ENCODE assay signal across 11 cellular contexts in the genomic region with DNA sequence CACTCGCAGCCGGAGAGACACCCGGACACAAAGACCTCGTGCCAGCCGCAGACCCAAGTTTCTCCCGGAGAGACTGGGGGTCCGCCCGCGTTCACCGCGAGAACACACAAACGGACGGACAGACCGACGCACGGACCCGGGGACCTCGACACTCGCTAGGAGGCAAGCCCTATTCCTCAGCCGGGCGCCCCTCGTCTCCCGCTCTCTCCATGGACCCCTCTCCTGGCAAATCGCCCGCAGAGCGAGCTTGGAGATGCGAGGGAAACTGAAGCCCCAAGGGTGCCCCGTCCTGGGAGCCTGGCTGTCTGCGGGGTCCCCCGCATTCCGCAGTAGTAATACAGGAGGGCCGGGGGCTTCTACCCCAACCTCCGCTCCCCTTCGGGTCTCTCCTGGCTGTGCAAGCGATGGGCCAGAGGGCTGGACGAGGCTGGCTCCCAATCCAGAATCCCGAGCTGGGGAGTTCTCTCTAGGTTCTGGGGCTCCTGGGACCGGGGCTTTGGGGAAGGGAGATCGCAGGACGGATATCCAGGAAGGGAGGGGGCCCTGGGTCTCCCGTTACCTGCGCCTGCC. TPM values are rescaled to one million over a fixed set of nuclear protein-coding genes. Genes with fewer than 3 reads are reported as not detected.
DNase-seq lines count a peak whose midpoint lies in the region; ATAC-seq, FAIRE-seq and TF ChIP-seq lines count a peak whose summit lies in the region.
"Had no signal": no experiment of that assay in that cellular context is flagged by ENCODE, and none has a peak within 500 bp of the region (broad histone marks: within the 10 kb centered on the region; RNA-seq: fewer than 3 reads in every experiment).

No MANE protein-coding gene starts in this region.

- H3K36me3 Mint-ChIP-seq in CD14-positive monocyte = peaks cover 10 to 32% of the 10 kb centered on the region in 2 donors

- peak overlapping the region; percentile 71 to 90 for H3K4me3 Mint-ChIP-seq in CD14-positive monocyte

- POLR2A ChIA-PET in endothelial cell of umbilical vein (lab: Charles Lee) = no interaction called here

- peaks cover 0 to 27% (median 14%) of the 10 kb centered on the region in 7 donors for H3K9me3 Mint-ChIP-seq in CD14-positive monocyte

- peaks cover 29% of the 10 kb centered on the region for H3K27me3 ChIP-seq in HUES64 (ENCODE audit: insufficient read depth, low read length)
- H3K27me3 ChIP-seq in endothelial cell of umbilical vein (ENCODE audit: control insufficient read depth in 2 of 2, insufficient read depth in 2 of 2, low read length in 2 of 2) = peaks cover 64 to 68% of the 10 kb centered on the region in 2 experiments
- H3K27me3 ChIP-seq in ovary = peaks cover 13% of the 10 kb centered on the region

- intact Hi-C loops in CD14-positive monocyte (cut with micrococcal nuclease) = loop anchor here in 1 of 2 donors (10.0 kb wide), 1 partner anchor 112 kb away; no protein-coding TSS in a partner anchor
- intact Hi-C loops in endothelial cell of umbilical vein (cut with micrococcal nuclease) = loop anchor here (10.0 kb wide), 1 partner anchor 178 kb away; a partner anchor contains a TSS
- intact Hi-C loops in ovary (cut with DNase I) = loop anchor here in 1 of 4 donors (10.0 kb wide), 1 partner anchor 132 kb away; no protein-coding TSS in a partner anchor

- ATAC-seq in GM18868 (IDR thresholded peaks at IDR 0.05; ENCODE audit: unreplicated experiment) = no peak
- no peak for ATAC-seq in HG03432 (IDR thresholded peaks at IDR 0.05; ENCODE audit: unreplicated experiment)
- ATAC-seq in GM18520 (IDR thresholded peaks at IDR 0.05; ENCODE audit: unreplicated experiment) = no peak

- TF ChIP-seq CTCF in CD14-positive monocyte (IDR thresholded peaks at IDR 0.05) (no peak), endothelial cell of umbilical vein (IDR thresholded peaks at IDR 0.05; ENCODE audit: extremely low read depth in 1 of 2, insufficient read depth in 1 of 2, low read depth in 1 of 2, low read length in 2 of 2) (no peak), ovary (IDR thresholded peaks at IDR 0.05) (no peak)

- no peaks in the 10 kb centered on the region for H3K79me2 ChIP-seq in endothelial cell of umbilical vein (ENCODE audit: control insufficient read depth, insufficient read depth, low read length)

- CTCF ChIA-PET in endothelial cell of umbilical vein (lab: Charles Lee) = interaction anchor here (0.9 kb wide), 1 partner anchor 25 kb away, joined by 3 read pairs; no protein-coding TSS in a partner anchor

- H3K9ac ChIP-seq in HUES64 (ENCODE audit: low read depth, low read length) (peak overlapping the region; percentile 76), endothelial cell of umbilical vein (replicated peaks; ENCODE audit: extremely low read depth, insufficient read depth, low read length) (no peak overlapping the region)

- H2AFZ ChIP-seq in endothelial cell of umbilical vein (ENCODE audit: low read depth, low read length) = no peak overlapping the region

- dilution Hi-C loops in endothelial cell of umbilical vein (cut with MboI; ENCODE audit: extremely low pct_ligation_motif_present, low sequenced_read_pairs) = no loop called here

- H3K27ac Mint-ChIP-seq in CD14-positive monocyte = peak overlapping the region in 1 of 7 donors; percentile 40

- H3K27ac ChIP-seq in HUES64 (ENCODE audit: low read depth, low read length) = no peak overlapping the region
- no peak overlapping the region for H3K27ac ChIP-seq in endothelial cell of umbilical vein (ENCODE audit: insufficient read depth, low read depth, low read length)
- no peak overlapping the region for H3K27ac ChIP-seq in ovary

- DNase-seq in CD14-positive monocyte (ENCODE audit: low spot score) (no peak), endothelial cell of umbilical vein (ENCODE audit: low read depth, low spot score) (no peak), ovary (peak; percentile 20 to 53 (median 27)), NCI-H1048 (lab: John Stamatoyannopoulos, UW) (no peak)
- DNase-seq: central memory CD4-positive, alpha-beta T cell had no signal

- H3K36me3 ChIP-seq in HUES64 (ENCODE audit: insufficient read depth, low read length) = peaks cover 23% of the 10 kb centered on the region
- no peaks in the 10 kb centered on the region for H3K36me3 ChIP-seq in endothelial cell of umbilical vein (ENCODE audit: control insufficient read depth in 2 of 2, extremely low read depth in 1 of 2, insufficient read depth in 2 of 2, low read length in 2 of 2)
- H3K36me3 ChIP-seq in ovary = no peaks in the 10 kb centered on the region

- H4K20me1 ChIP-seq in endothelial cell of umbilical vein (replicated peaks; ENCODE audit: control insufficient read depth, extremely low read depth, insufficient read depth, low read length) = no peaks in the 10 kb centered on the region

- no peaks in the 10 kb centered on the region for H3K9me3 ChIP-seq in HUES64 (ENCODE audit: insufficient read depth, low read depth, low read length)
- no peaks in the 10 kb centered on the region for H3K9me3 ChIP-seq in endothelial cell of umbilical vein (replicated peaks; ENCODE audit: control insufficient read depth, insufficient read depth, low read length)
- H3K9me3 ChIP-seq in ovary = no peaks in the 10 kb centered on the region

- no TSS peak for BruUV-seq in endothelial cell of umbilical vein (replicated peaks; lab: Mats Ljungman, UMichigan)

- H3K4me1 Mint-ChIP-seq in CD14-positive monocyte = peaks cover 33% of the 10 kb centered on the region

- H3K9me1 ChIP-seq in endothelial cell of umbilical vein (replicated peaks; ENCODE audit: control insufficient read depth, extremely low read depth, insufficient read depth, low read length) = no peaks in the 10 kb centered on the region

- H3K4me3 ChIP-seq in HUES64 (ENCODE audit: low read length) (peak overlapping the region; percentile 85), endothelial cell of umbilical vein (replicated peaks in 1 of 3; ENCODE audit: insufficient read depth in 1 of 3, low read depth in 1 of 3, low read length in 3 of 3) (no peak overlapping the region), ovary (peak overlapping the region; percentile 31)

- no peak overlapping the region for H3K4me2 ChIP-seq in endothelial cell of umbilical vein (ENCODE audit: insufficient read depth, low read length)

- TF ChIP-seq EP300 in ovary (IDR thresholded peaks at IDR 0.05) = no peak

- H3K27me3 Mint-ChIP-seq in CD14-positive monocyte (ENCODE audit: low read depth in 3 of 3) = peaks cover 77 to 81% (median 79%) of the 10 kb centered on the region in 3 donors

- under 1% methylated on average over 42 of the region's 42 CpGs for WGBS in HUES64
- 1% methylated on average over 33 to 42 of the region's 42 CpGs for WGBS in ovary, 3 donors

- TF ChIP-seq POLR2A in endothelial cell of umbilical vein (IDR thresholded peaks at IDR 0.05; ENCODE audit: low read depth, low read length) (no peak), ovary (IDR thresholded peaks at IDR 0.05) (no peak)

- FAIRE-seq in endothelial cell of umbilical vein (lab: Jason Lieb, UNC) = no peak

- H3K4me1 ChIP-seq in HUES64 (ENCODE audit: insufficient read depth, low read length) (peaks cover 46% of the 10 kb centered on the region), endothelial cell of umbilical vein (ENCODE audit: control insufficient read depth, extremely low read depth, insufficient read depth, low read length) (no peaks in the 10 kb centered on the region), ovary (ENCODE audit: insufficient read depth) (peaks cover 11% of the 10 kb centered on the region)

TF ChIP-seq in endothelial cell of umbilical vein, 7 proteins besides CTCF, POLR2A, EP300 and RAD21:
- TF ChIP-seq EZH2 (IDR thresholded peaks at IDR 0.05; ENCODE audit: borderline replicate concordance, low read depth, low read length, severe bottlenecking) = peak; percentile 81
- no peak for TF ChIP-seq FOS (IDR thresholded peaks at IDR 0.05; ENCODE audit: borderline replicate concordance, insufficient read depth, low read length)
TF ChIP-seq in endothelial cell of umbilical vein: peak in this region for 1.

RNA-seq across cellular contexts. Expression of a gene that starts 0.5 kb away (rescaled TPM):
- polyA plus RNA-seq in CD14-positive monocyte (not detected), endothelial cell of umbilical vein (0.04 TPM in 1 of 2 replicates, not detected in the other), ovary (under 1 TPM; 0.13 to 0.35 TPM)
- 23.2 TPM for polyA plus RNA-seq in HUES64 (2013, experiment 1 of 2)
- polyA plus RNA-seq in HUES64 (2013, experiment 2 of 2) = 23.5 TPM
- total RNA-seq in endothelial cell of umbilical vein (not detected in 2 replicates), ovary (1 to 10 TPM in 1 of 7 donors, under 1 TPM in 6; 0.13 to 2.2 (median 0.36) TPM)
- not detected in 2 replicates for polyA plus RNA-seq in endothelial cell of umbilical vein (2011; cell fraction: cytosol; rRNA removed)
- not detected in 2 replicates for polyA plus RNA-seq in endothelial cell of umbilical vein (2011; cell fraction: nucleus; rRNA removed)
- not detected in 2 replicates for polyA plus RNA-seq in endothelial cell of umbilical vein (2012)
- not detected in 2 replicates for polyA minus RNA-seq in endothelial cell of umbilical vein
- polyA minus RNA-seq in endothelial cell of umbilical vein (2011; cell fraction: cytosol; rRNA and poly(A)+ RNA removed) = not detected
- not detected in 2 replicates for polyA minus RNA-seq in endothelial cell of umbilical vein (2011; cell fraction: nucleus; rRNA and poly(A)+ RNA removed)
- total RNA-seq: M059J; T-helper 2 cell treated with Interferon-gamma antibody and Interleukin-4, amounts not matched to agents 100 ng/mL and 5 ng/mL, for 36 hours had no signal

Comparison
In these comparisons a context has a peak if more than half of its experiments do, and no peak if none do; other contexts are left out.
1. DNase-seq: peak in ovary (5 of 5); none in CD14-positive monocyte (single experiment), endothelial cell of umbilical vein (single experiment) and NCI-H1048 (single experiment).
2. H3K4me3 ChIP-seq: peak in HUES64 (single experiment) and ovary (single experiment); none in endothelial cell of umbilical vein (0 of 3).